In the genomic region with DNA sequence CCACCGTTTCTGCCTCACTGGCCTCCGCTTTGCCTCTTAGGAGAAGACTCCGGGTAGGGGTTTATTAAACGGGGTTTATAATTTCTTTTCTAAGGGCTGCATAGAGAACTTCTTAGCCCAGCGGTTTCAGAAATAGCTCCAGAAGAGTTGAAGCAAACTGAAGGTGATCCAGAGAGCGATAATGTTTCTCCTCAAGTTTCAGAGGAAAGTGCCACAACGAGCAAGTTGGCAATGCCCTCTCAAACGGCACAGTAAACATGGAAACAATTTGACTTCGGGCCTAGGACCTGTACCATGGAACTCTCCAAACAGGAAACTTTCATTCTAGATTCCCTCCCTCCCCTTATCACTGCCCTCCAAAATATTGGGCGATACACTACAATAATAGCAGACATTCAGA, we compare ENCODE assay signal across 8 cellular contexts. TPM values are rescaled to one million over a fixed set of nuclear protein-coding genes. Genes with fewer than 3 reads are reported as not detected.
DNase-seq lines count a peak whose midpoint lies in the region; ATAC-seq and TF ChIP-seq lines count a peak whose summit lies in the region.

No MANE protein-coding gene starts in this region.

- peak overlapping the region; percentile 46 for H4K91ac ChIP-seq in mesenchymal stem cell (ENCODE audit: low read length)

- H2BK12ac ChIP-seq in mesenchymal stem cell (ENCODE audit: low read length in 2 of 2) = no peak overlapping the region

- peaks cover 11% of the 10 kb centered on the region for H3K4me1 ChIP-seq in mesenchymal stem cell (ENCODE audit: control insufficient read depth, insufficient read depth, low read depth, low read length)
- peaks cover 17 to 31% (median 18%) of the 10 kb centered on the region in 4 donors for H3K4me1 ChIP-seq in upper lobe of left lung

- no peak for TF ChIP-seq EP300 in upper lobe of left lung (IDR thresholded peaks at IDR 0.05)

- peak overlapping the region; percentile 96 for H3K27ac Mint-ChIP-seq in activated naive CD4-positive, alpha-beta T cell treated with anti-CD3 and anti-CD28 coated beads for 36 hours
- H3K27ac Mint-ChIP-seq in brain = peak overlapping the region; percentile 91 to 100 (median 98)

- ATAC-seq in upper lobe of left lung (ENCODE audit: low FRiP score in 2 of 2) = no peak

- no peak overlapping the region for H2BK120ac ChIP-seq in mesenchymal stem cell (ENCODE audit: low read depth, low read length)

- peak overlapping the region; percentile 35 for H3K27ac ChIP-seq in mesenchymal stem cell (ENCODE audit: low read length, poor library complexity, severe bottlenecking)
- H3K27ac ChIP-seq in upper lobe of left lung = peak overlapping the region; percentile 78 to 94 (median 84)

- intact Hi-C loops in activated naive CD4-positive, alpha-beta T cell treated with anti-CD3 and anti-CD28 coated beads for 36 hours (cut with micrococcal nuclease) = loop anchor here (2.0 to 5.0 kb wide), 5 partner anchors 144 to 815 kb away; partner anchors contain the start of gene RPS19BP1

- H3K9ac ChIP-seq in mesenchymal stem cell (ENCODE audit: low read length) = peak overlapping the region; percentile 94

- H3K4ac ChIP-seq in mesenchymal stem cell (ENCODE audit: low read depth in 1 of 2, low read length in 2 of 2) = peak overlapping the region; percentile 9 to 64

- TF ChIP-seq CTCF in brain (conservative IDR thresholded peaks at IDR 0.05) (no peak), upper lobe of left lung (IDR thresholded peaks at IDR 0.05) (no peak)

- peak overlapping the region; percentile 83 to 92 for H3K4me3 ChIP-seq in mesenchymal stem cell (ENCODE audit: insufficient read depth in 1 of 2, low read depth in 1 of 2, low read length in 2 of 2)
- H3K4me3 ChIP-seq in upper lobe of left lung = peak overlapping the region; percentile 34 to 87 (median 64)

- CTCF ChIA-PET in activated naive CD4-positive, alpha-beta T cell treated with anti-CD3 and anti-CD28 coated beads for 36 hours (lab: Charles Lee) = interaction anchor here (0.6 to 2.9 kb wide), 40 partner anchors 9 to 813 kb away, joined by 3 to 10 read pairs (median 4); no protein-coding TSS in a partner anchor

- H3K9me3 ChIP-seq in mesenchymal stem cell (ENCODE audit: control insufficient read depth, low read length) (no peaks in the 10 kb centered on the region), upper lobe of left lung (no peaks in the 10 kb centered on the region)

- peak overlapping the region; percentile 21 for H2AK5ac ChIP-seq in mesenchymal stem cell (ENCODE audit: low read length, severe bottlenecking)

- peaks cover 42% of the 10 kb centered on the region for H3K4me1 Mint-ChIP-seq in activated naive CD4-positive, alpha-beta T cell treated with anti-CD3 and anti-CD28 coated beads for 36 hours (ENCODE audit: low read depth)
- H3K4me1 Mint-ChIP-seq in brain = peaks cover 28% of the 10 kb centered on the region

- H3K36me3 ChIP-seq in mesenchymal stem cell (ENCODE audit: control insufficient read depth in 1 of 2, insufficient read depth in 2 of 2, low read depth in 1 of 2, low read length in 2 of 2) (peaks cover 16 to 30% of the 10 kb centered on the region in 2 experiments), upper lobe of left lung (peaks cover 0 to 38% (median 23%) of the 10 kb centered on the region in 4 donors)

- H3K23ac ChIP-seq in mesenchymal stem cell (ENCODE audit: low read length in 2 of 2) = no peak overlapping the region

- no peak for TF ChIP-seq POLR2A in upper lobe of left lung (IDR thresholded peaks at IDR 0.05)

- no peaks in the 10 kb centered on the region for H3K9me3 Mint-ChIP-seq in activated naive CD4-positive, alpha-beta T cell treated with anti-CD3 and anti-CD28 coated beads for 36 hours
- no peaks in the 10 kb centered on the region for H3K9me3 Mint-ChIP-seq in brain

- peak overlapping the region; percentile 99 for H3K4me2 ChIP-seq in mesenchymal stem cell (ENCODE audit: low read length, poor library complexity, severe bottlenecking)

- peaks cover 10% of the 10 kb centered on the region for H3K79me1 ChIP-seq in mesenchymal stem cell (replicated peaks; ENCODE audit: low read length, poor library complexity, severe bottlenecking)

- DNase-seq in activated naive CD4-positive, alpha-beta T cell treated with anti-CD3 and anti-CD28 coated beads for 36 hours = no peak
- no peak for DNase-seq in activated naive CD4-positive, alpha-beta T cell (lab: John Stamatoyannopoulos, UW)
- DNase-seq in mesenchymal stem cell = no peak
- no peak for DNase-seq in upper lobe of left lung
- no peak for DNase-seq in LoVo (ENCODE audit: low spot score)
- DNase-seq in NCI-H510A treated with DMSO at 0.1 percent for 48 hours (lab: John Stamatoyannopoulos, UW) = no peak
- DNase-seq in anterior cingulate cortex (lab: John Stamatoyannopoulos, UW) = no peak

- no peak overlapping the region for H2BK15ac ChIP-seq in mesenchymal stem cell (ENCODE audit: low read depth, poor library complexity, severe bottlenecking)

- H2AFZ ChIP-seq in mesenchymal stem cell (ENCODE audit: low read depth, low read length) = no peak overlapping the region

- no peaks in the 10 kb centered on the region for H3K27me3 Mint-ChIP-seq in activated naive CD4-positive, alpha-beta T cell treated with anti-CD3 and anti-CD28 coated beads for 36 hours (ENCODE audit: low read depth)
- H3K27me3 Mint-ChIP-seq in brain = peaks cover 4% of the 10 kb centered on the region

- no peak overlapping the region for H4K8ac ChIP-seq in mesenchymal stem cell (ENCODE audit: low read length)

- peak overlapping the region; percentile 94 for H3K4me3 Mint-ChIP-seq in activated naive CD4-positive, alpha-beta T cell treated with anti-CD3 and anti-CD28 coated beads for 36 hours
- H3K4me3 Mint-ChIP-seq in brain = peak overlapping the region; percentile 97 to 100 (median 99)

- H3K14ac ChIP-seq in mesenchymal stem cell (ENCODE audit: low read length in 2 of 2) = no peak overlapping the region

- H3K27me3 ChIP-seq in mesenchymal stem cell (ENCODE audit: control insufficient read depth in 1 of 2, insufficient read depth in 1 of 2, low read length in 2 of 2) (no peaks in the 10 kb centered on the region), upper lobe of left lung (no peaks in the 10 kb centered on the region)

- no peak overlapping the region for H3K18ac ChIP-seq in mesenchymal stem cell (ENCODE audit: low read depth in 1 of 2, low read length in 2 of 2)

- peaks cover 35% of the 10 kb centered on the region for H3K36me3 Mint-ChIP-seq in activated naive CD4-positive, alpha-beta T cell treated with anti-CD3 and anti-CD28 coated beads for 36 hours (ENCODE audit: low read depth)
- peaks cover 30% of the 10 kb centered on the region for H3K36me3 Mint-ChIP-seq in brain

- 43% methylated on average over 10 of the region's 10 CpGs for WGBS in mesenchymal stem cell
- WGBS in upper lobe of left lung, 2 donors = 21% methylated on average over 10 of the region's 10 CpGs

- no peak overlapping the region for H2BK5ac ChIP-seq in mesenchymal stem cell (ENCODE audit: low read depth, low read length, poor library complexity, severe bottlenecking)

RNA-seq across cellular contexts. Expression of gene ADSL, which starts 1.0 kb away (rescaled TPM):
- total RNA-seq in activated naive CD4-positive, alpha-beta T cell treated with anti-CD3 and anti-CD28 coated beads for 36 hours = 100 to 1,000 TPM; 125 to 129 TPM
- 60.6 TPM for polyA plus RNA-seq in brain (ENCODE audit: insufficient read depth, low read depth, low replicate concordance)
- polyA plus RNA-seq in mesenchymal stem cell (2013, experiment 1 of 2) = 69.3 TPM
- polyA plus RNA-seq in mesenchymal stem cell (2013, experiment 2 of 2) = 69.1 TPM
- 10 to 100 TPM; 17.5 to 80.3 (median 37.9) TPM for total RNA-seq in upper lobe of left lung

RNA-seq across cellular contexts. Expression of gene SGSM3, which starts 23.1 kb away (rescaled TPM):
- 10 to 100 TPM; 65.7 to 66.4 TPM for total RNA-seq in activated naive CD4-positive, alpha-beta T cell treated with anti-CD3 and anti-CD28 coated beads for 36 hours
- polyA plus RNA-seq in brain (ENCODE audit: insufficient read depth, low read depth, low replicate concordance) = 52.9 TPM
- 38.5 TPM for polyA plus RNA-seq in mesenchymal stem cell (2013, experiment 1 of 2)
- polyA plus RNA-seq in mesenchymal stem cell (2013, experiment 2 of 2) = 36.6 TPM
- total RNA-seq in upper lobe of left lung = 100 to 1,000 TPM in 2 of 6 donors, 10 to 100 TPM in 4; 51.8 to 199 (median 84.0) TPM
